In the genomic region with DNA sequence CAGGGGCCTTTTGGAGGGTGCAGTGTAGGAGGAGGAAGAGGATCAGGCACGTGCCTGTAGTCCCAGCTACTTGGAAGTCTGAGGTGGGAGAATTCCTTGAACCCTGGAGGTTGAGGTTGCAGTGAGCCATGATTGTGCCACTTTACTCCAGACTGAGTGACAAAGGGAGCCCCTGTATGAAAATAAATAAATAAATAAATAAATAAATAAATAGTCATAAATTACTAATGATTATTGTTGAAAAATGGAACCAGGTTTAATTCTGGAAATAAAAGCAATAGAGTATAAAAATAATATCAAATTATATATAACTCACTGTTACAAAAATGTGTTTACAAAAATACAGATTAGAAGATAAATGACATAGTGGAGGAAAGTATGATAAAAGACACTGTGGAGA, we compare ENCODE assay signal across 1 cellular context.
A peak's percentile ranks its signal among the peaks of the same experiment; 100 is the strongest.
TF ChIP-seq lines count a peak whose summit lies in the region.

No MANE protein-coding gene starts in this region.

TF ChIP-seq in HEK293, 187 proteins besides CTCF, POLR2A, EP300 and RAD21 (continued from another document):
- TF ChIP-seq, protein P1, sequence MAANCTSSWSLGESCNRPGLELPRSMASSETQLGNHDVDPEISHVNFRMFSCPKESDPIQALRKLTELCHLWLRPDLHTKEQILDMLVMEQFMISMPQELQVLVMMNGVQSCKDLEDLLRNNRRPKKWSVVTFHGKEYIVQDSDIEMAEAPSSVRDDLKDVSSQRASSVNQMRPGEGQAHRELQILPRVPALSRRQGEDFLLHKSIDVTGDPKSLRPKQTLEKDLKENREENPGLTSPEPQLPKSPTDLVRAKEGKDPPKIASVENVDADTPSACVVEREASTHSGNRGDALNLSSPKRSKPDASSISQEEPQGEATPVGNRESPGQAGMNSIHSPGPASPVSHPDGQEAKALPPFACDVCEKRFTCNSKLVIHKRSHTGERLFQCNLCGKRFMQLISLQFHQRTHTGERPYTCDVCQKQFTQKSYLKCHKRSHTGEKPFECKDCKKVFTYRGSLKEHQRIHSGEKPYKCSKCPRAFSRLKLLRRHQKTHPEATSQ (tag by site-specific recombination; IDR thresholded peaks at IDR 0.05) = no peak
- TF ChIP-seq KLF8 (tag by site-specific recombination; IDR thresholded peaks at IDR 0.05) = no peak
- TF ChIP-seq SETDB1 (IDR thresholded peaks at IDR 0.05; ENCODE audit: insufficient read length, low read length) = no peak
- no peak for TF ChIP-seq GLIS2 (tag by site-specific recombination; IDR thresholded peaks at IDR 0.05)
- TF ChIP-seq ZNF114 (tag by site-specific recombination; IDR thresholded peaks at IDR 0.05) = no peak
- TF ChIP-seq ZNF623 (tag by site-specific recombination; IDR thresholded peaks at IDR 0.05) = peak; percentile 24; the same call in 1 of the 2 replicates
- no peak for TF ChIP-seq ZFP69B (tag by site-specific recombination; IDR thresholded peaks at IDR 0.05)
- TF ChIP-seq ZNF610 (tag by site-specific recombination; IDR thresholded peaks at IDR 0.05; ENCODE audit: borderline replicate concordance) = no peak
- TF ChIP-seq ZNF664 (tag by site-specific recombination; IDR thresholded peaks at IDR 0.05) = no peak
- no peak for TF ChIP-seq KLF16 (tag by site-specific recombination; IDR thresholded peaks at IDR 0.05)
- TF ChIP-seq ZNF76 (tag by site-specific recombination; IDR thresholded peaks at IDR 0.05; ENCODE audit: borderline replicate concordance, low read depth) = no peak
- no peak for TF ChIP-seq ZNF530 (tag by site-specific recombination; IDR thresholded peaks at IDR 0.05; ENCODE audit: low read depth)
- no peak for TF ChIP-seq ZNF2 (tag by site-specific recombination; IDR thresholded peaks at IDR 0.05)
- TF ChIP-seq, protein P2, sequence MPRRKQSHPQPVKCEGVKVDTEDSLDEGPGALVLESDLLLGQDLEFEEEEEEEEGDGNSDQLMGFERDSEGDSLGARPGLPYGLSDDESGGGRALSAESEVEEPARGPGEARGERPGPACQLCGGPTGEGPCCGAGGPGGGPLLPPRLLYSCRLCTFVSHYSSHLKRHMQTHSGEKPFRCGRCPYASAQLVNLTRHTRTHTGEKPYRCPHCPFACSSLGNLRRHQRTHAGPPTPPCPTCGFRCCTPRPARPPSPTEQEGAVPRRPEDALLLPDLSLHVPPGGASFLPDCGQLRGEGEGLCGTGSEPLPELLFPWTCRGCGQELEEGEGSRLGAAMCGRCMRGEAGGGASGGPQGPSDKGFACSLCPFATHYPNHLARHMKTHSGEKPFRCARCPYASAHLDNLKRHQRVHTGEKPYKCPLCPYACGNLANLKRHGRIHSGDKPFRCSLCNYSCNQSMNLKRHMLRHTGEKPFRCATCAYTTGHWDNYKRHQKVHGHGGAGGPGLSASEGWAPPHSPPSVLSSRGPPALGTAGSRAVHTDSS (tag by site-specific recombination; IDR thresholded peaks at IDR 0.05) = no peak
- peak; percentile 45 for TF ChIP-seq ZNF426 (tag by site-specific recombination; IDR thresholded peaks at IDR 0.05)
- TF ChIP-seq GLI4 (tag by site-specific recombination; IDR thresholded peaks at IDR 0.05) = no peak
- no peak for TF ChIP-seq ZNF211 (tag by site-specific recombination; IDR thresholded peaks at IDR 0.05; ENCODE audit: low read depth)
- TF ChIP-seq ZNF132 (tag by site-specific recombination; IDR thresholded peaks at IDR 0.05; ENCODE audit: borderline replicate concordance) = no peak
- TF ChIP-seq ZSCAN4 (tag by site-specific recombination; IDR thresholded peaks at IDR 0.05) = no peak
- TF ChIP-seq ZNF555 (tag by site-specific recombination; conservative IDR thresholded peaks at IDR 0.05) = peak; percentile 39
- no peak for TF ChIP-seq TRIM28 (IDR thresholded peaks at IDR 0.05; ENCODE audit: borderline replicate concordance, low read length)
- no peak for TF ChIP-seq ZNF621 (tag by site-specific recombination; IDR thresholded peaks at IDR 0.05)
- TF ChIP-seq, protein P3, sequence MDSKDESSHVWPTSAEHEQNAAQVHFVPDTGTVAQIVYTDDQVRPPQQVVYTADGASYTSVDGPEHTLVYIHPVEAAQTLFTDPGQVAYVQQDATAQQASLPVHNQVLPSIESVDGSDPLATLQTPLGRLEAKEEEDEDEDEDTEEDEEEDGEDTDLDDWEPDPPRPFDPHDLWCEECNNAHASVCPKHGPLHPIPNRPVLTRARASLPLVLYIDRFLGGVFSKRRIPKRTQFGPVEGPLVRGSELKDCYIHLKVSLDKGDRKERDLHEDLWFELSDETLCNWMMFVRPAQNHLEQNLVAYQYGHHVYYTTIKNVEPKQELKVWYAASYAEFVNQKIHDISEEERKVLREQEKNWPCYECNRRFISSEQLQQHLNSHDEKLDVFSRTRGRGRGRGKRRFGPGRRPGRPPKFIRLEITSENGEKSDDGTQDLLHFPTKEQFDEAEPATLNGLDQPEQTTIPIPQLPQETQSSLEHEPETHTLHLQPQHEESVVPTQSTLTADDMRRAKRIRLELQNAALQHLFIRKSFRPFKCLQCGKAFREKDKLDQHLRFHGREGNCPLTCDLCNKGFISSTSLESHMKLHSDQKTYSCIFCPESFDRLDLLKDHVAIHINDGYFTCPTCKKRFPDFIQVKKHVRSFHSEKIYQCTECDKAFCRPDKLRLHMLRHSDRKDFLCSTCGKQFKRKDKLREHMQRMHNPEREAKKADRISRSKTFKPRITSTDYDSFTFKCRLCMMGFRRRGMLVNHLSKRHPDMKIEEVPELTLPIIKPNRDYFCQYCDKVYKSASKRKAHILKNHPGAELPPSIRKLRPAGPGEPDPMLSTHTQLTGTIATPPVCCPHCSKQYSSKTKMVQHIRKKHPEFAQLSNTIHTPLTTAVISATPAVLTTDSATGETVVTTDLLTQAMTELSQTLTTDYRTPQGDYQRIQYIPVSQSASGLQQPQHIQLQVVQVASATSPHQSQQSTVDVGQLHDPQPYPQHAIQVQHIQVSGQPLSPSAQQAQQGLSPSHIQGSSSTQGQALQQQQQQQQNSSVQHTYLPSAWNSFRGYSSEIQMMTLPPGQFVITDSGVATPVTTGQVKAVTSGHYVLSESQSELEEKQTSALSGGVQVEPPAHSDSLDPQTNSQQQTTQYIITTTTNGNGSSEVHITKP (tag by site-specific recombination; IDR thresholded peaks at IDR 0.05) = no peak
- no peak for TF ChIP-seq YY2 (tag by site-specific recombination; IDR thresholded peaks at IDR 0.05)
- no peak for TF ChIP-seq GLI2 (tag by site-specific recombination; IDR thresholded peaks at IDR 0.05; ENCODE audit: borderline replicate concordance, low read depth)
- TF ChIP-seq, protein P4, sequence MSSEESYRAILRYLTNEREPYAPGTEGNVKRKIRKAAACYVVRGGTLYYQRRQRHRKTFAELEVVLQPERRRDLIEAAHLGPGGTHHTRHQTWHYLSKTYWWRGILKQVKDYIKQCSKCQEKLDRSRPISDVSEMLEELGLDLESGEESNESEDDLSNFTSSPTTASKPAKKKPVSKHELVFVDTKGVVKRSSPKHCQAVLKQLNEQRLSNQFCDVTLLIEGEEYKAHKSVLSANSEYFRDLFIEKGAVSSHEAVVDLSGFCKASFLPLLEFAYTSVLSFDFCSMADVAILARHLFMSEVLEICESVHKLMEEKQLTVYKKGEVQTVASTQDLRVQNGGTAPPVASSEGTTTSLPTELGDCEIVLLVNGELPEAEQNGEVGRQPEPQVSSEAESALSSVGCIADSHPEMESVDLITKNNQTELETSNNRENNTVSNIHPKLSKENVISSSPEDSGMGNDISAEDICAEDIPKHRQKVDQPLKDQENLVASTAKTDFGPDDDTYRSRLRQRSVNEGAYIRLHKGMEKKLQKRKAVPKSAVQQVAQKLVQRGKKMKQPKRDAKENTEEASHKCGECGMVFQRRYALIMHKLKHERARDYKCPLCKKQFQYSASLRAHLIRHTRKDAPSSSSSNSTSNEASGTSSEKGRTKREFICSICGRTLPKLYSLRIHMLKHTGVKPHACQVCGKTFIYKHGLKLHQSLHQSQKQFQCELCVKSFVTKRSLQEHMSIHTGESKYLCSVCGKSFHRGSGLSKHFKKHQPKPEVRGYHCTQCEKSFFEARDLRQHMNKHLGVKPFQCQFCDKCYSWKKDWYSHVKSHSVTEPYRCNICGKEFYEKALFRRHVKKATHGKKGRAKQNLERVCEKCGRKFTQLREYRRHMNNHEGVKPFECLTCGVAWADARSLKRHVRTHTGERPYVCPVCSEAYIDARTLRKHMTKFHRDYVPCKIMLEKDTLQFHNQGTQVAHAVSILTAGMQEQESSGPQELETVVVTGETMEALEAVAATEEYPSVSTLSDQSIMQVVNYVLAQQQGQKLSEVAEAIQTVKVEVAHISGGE (tag by site-specific recombination; conservative IDR thresholded peaks at IDR 0.05; ENCODE audit: low read depth) = peak; percentile 53
- no peak for TF ChIP-seq ZNF629 (tag by site-specific recombination; IDR thresholded peaks at IDR 0.05)
